ENCODE assay signal across 1 cellular context in genomic region chr2:102070058-102070642, GRCh38.
TF ChIP-seq lines count a peak whose summit lies in the region.

No MANE protein-coding gene starts in this region.

TF ChIP-seq in K562, 482 proteins besides CTCF, POLR2A, EP300 and RAD21 (continued from another document):
- no peak for TF ChIP-seq ZNF347 (CRISPR knock-in tag; IDR thresholded peaks at IDR 0.05; ENCODE audit: low read depth)
- no peak for TF ChIP-seq GABPB2 (CRISPR knock-in tag; conservative IDR thresholded peaks at IDR 0.05)
- no peak for TF ChIP-seq ZNF511 (CRISPR knock-in tag; IDR thresholded peaks at IDR 0.05)
- TF ChIP-seq MCM5 (IDR thresholded peaks at IDR 0.05; ENCODE audit: low read depth) = no peak
- peak; percentile 40; the same call in 1 of the 2 replicates for TF ChIP-seq DEAF1 (CRISPR knock-in tag; IDR thresholded peaks at IDR 0.05)
- no peak for TF ChIP-seq RBM15 (IDR thresholded peaks at IDR 0.05; ENCODE audit: insufficient read depth, low read length)
- TF ChIP-seq, protein P1, sequence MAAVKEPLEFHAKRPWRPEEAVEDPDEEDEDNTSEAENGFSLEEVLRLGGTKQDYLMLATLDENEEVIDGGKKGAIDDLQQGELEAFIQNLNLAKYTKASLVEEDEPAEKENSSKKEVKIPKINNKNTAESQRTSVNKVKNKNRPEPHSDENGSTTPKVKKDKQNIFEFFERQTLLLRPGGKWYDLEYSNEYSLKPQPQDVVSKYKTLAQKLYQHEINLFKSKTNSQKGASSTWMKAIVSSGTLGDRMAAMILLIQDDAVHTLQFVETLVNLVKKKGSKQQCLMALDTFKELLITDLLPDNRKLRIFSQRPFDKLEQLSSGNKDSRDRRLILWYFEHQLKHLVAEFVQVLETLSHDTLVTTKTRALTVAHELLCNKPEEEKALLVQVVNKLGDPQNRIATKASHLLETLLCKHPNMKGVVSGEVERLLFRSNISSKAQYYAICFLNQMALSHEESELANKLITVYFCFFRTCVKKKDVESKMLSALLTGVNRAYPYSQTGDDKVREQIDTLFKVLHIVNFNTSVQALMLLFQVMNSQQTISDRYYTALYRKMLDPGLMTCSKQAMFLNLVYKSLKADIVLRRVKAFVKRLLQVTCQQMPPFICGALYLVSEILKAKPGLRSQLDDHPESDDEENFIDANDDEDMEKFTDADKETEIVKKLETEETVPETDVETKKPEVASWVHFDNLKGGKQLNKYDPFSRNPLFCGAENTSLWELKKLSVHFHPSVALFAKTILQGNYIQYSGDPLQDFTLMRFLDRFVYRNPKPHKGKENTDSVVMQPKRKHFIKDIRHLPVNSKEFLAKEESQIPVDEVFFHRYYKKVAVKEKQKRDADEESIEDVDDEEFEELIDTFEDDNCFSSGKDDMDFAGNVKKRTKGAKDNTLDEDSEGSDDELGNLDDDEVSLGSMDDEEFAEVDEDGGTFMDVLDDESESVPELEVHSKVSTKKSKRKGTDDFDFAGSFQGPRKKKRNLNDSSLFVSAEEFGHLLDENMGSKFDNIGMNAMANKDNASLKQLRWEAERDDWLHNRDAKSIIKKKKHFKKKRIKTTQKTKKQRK (IDR thresholded peaks at IDR 0.05; ENCODE audit: borderline replicate concordance, low read depth, low read length) = no peak
- peak; percentile 80 for TF ChIP-seq ELF4 (CRISPR knock-in tag; IDR thresholded peaks at IDR 0.05)
- no peak for TF ChIP-seq PRMT5 (CRISPR knock-in tag; IDR thresholded peaks at IDR 0.05)
- TF ChIP-seq CTBP1 (IDR thresholded peaks at IDR 0.05; ENCODE audit: borderline replicate concordance) = no peak
- TF ChIP-seq ETS2 (tag; IDR thresholded peaks at IDR 0.05; ENCODE audit: borderline replicate concordance, poor library complexity, severe bottlenecking) = no peak
- TF ChIP-seq SMC3 (conservative IDR thresholded peaks at IDR 0.05; ENCODE audit: insufficient read depth, low read depth, low read length) = no peak
- TF ChIP-seq HEY1 (CRISPR knock-in tag; IDR thresholded peaks at IDR 0.05; ENCODE audit: borderline replicate concordance) = no peak
- TF ChIP-seq NELFE (IDR thresholded peaks at IDR 0.05; ENCODE audit: insufficient read depth, insufficient read length) = no peak
- peak; percentile 48 for TF ChIP-seq BRD9 (IDR thresholded peaks at IDR 0.05; ENCODE audit: low read depth, partially characterized antibody)
- no peak for TF ChIP-seq SREBF2 (CRISPR knock-in tag; IDR thresholded peaks at IDR 0.05)
- TF ChIP-seq PTRF (tag; IDR thresholded peaks at IDR 0.05) = no peak
- TF ChIP-seq, protein P2, sequence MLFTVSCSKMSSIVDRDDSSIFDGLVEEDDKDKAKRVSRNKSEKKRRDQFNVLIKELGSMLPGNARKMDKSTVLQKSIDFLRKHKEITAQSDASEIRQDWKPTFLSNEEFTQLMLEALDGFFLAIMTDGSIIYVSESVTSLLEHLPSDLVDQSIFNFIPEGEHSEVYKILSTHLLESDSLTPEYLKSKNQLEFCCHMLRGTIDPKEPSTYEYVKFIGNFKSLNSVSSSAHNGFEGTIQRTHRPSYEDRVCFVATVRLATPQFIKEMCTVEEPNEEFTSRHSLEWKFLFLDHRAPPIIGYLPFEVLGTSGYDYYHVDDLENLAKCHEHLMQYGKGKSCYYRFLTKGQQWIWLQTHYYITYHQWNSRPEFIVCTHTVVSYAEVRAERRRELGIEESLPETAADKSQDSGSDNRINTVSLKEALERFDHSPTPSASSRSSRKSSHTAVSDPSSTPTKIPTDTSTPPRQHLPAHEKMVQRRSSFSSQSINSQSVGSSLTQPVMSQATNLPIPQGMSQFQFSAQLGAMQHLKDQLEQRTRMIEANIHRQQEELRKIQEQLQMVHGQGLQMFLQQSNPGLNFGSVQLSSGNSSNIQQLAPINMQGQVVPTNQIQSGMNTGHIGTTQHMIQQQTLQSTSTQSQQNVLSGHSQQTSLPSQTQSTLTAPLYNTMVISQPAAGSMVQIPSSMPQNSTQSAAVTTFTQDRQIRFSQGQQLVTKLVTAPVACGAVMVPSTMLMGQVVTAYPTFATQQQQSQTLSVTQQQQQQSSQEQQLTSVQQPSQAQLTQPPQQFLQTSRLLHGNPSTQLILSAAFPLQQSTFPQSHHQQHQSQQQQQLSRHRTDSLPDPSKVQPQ (CRISPR knock-in tag; IDR thresholded peaks at IDR 0.05; ENCODE audit: borderline replicate concordance) = no peak
- no peak for TF ChIP-seq FOXJ3 (CRISPR knock-in tag; IDR thresholded peaks at IDR 0.05)
- TF ChIP-seq LCOR (CRISPR knock-in tag; IDR thresholded peaks at IDR 0.05) = no peak
- TF ChIP-seq MXD1 (CRISPR knock-in tag; IDR thresholded peaks at IDR 0.05; ENCODE audit: borderline replicate concordance, poor library complexity, severe bottlenecking) = no peak
- TF ChIP-seq, protein P3, sequence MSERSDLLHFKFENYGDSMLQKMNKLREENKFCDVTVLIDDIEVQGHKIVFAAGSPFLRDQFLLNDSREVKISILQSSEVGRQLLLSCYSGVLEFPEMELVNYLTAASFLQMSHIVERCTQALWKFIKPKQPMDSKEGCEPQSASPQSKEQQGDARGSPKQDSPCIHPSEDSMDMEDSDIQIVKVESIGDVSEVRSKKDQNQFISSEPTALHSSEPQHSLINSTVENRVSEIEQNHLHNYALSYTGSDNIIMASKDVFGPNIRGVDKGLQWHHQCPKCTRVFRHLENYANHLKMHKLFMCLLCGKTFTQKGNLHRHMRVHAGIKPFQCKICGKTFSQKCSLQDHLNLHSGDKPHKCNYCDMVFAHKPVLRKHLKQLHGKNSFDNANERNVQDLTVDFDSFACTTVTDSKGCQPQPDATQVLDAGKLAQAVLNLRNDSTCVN (CRISPR knock-in tag; IDR thresholded peaks at IDR 0.05) = 0 out of 2 replicates have a peak, but pooled peaks have one; percentile 47
- TF ChIP-seq, protein P4, sequence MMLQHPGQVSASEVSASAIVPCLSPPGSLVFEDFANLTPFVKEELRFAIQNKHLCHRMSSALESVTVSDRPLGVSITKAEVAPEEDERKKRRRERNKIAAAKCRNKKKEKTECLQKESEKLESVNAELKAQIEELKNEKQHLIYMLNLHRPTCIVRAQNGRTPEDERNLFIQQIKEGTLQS (IDR thresholded peaks at IDR 0.05) = no peak
- TF ChIP-seq, protein P4 (CRISPR knock-in tag; conservative IDR thresholded peaks at IDR 0.05) = no peak
- TF ChIP-seq ZNF384 (IDR thresholded peaks at IDR 0.05; ENCODE audit: low read depth, low read length) = peak; percentile 28; the same call in 1 of the 2 replicates
- TF ChIP-seq NFATC3 (IDR thresholded peaks at IDR 0.05) = no peak
- no peak for TF ChIP-seq RBM39 (optimal IDR thresholded peaks at IDR 0.05; ENCODE audit: low read depth, low read length)
- no peak for TF ChIP-seq HDAC2 (IDR thresholded peaks at IDR 0.05)
- TF ChIP-seq PML (IDR thresholded peaks at IDR 0.05; ENCODE audit: low read length) = no peak
- no peak for TF ChIP-seq FUS (optimal IDR thresholded peaks at IDR 0.05; ENCODE audit: low read depth, low read length)
- TF ChIP-seq, protein P5, sequence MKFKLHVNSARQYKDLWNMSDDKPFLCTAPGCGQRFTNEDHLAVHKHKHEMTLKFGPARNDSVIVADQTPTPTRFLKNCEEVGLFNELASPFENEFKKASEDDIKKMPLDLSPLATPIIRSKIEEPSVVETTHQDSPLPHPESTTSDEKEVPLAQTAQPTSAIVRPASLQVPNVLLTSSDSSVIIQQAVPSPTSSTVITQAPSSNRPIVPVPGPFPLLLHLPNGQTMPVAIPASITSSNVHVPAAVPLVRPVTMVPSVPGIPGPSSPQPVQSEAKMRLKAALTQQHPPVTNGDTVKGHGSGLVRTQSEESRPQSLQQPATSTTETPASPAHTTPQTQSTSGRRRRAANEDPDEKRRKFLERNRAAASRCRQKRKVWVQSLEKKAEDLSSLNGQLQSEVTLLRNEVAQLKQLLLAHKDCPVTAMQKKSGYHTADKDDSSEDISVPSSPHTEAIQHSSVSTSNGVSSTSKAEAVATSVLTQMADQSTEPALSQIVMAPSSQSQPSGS (CRISPR knock-in tag; IDR thresholded peaks at IDR 0.05) = no peak
- TF ChIP-seq ZNF830 (CRISPR knock-in tag; IDR thresholded peaks at IDR 0.05) = no peak
- TF ChIP-seq, protein P6, sequence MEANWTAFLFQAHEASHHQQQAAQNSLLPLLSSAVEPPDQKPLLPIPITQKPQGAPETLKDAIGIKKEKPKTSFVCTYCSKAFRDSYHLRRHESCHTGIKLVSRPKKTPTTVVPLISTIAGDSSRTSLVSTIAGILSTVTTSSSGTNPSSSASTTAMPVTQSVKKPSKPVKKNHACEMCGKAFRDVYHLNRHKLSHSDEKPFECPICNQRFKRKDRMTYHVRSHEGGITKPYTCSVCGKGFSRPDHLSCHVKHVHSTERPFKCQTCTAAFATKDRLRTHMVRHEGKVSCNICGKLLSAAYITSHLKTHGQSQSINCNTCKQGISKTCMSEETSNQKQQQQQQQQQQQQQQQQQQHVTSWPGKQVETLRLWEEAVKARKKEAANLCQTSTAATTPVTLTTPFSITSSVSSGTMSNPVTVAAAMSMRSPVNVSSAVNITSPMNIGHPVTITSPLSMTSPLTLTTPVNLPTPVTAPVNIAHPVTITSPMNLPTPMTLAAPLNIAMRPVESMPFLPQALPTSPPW (CRISPR knock-in tag; IDR thresholded peaks at IDR 0.05) = no peak
- TF ChIP-seq ARNT (IDR thresholded peaks at IDR 0.05) = peak in 1 of 2 experiments; percentile 43; a peak in 3 of 4 replicates
- no peak for TF ChIP-seq PBX2 (CRISPR knock-in tag; IDR thresholded peaks at IDR 0.05; ENCODE audit: low read depth)
- TF ChIP-seq PBX2 (tag; conservative IDR thresholded peaks at IDR 0.05; ENCODE audit: low read depth) = peak; percentile 43
- TF ChIP-seq ZC3H4 (CRISPR knock-in tag; IDR thresholded peaks at IDR 0.05; ENCODE audit: borderline replicate concordance) = no peak
- peak; percentile 9; the same call in 1 of the 2 replicates for TF ChIP-seq SMARCA4 (IDR thresholded peaks at IDR 0.05)
- TF ChIP-seq ZNF12 (CRISPR knock-in tag; IDR thresholded peaks at IDR 0.05) = no peak
- no peak for TF ChIP-seq SAP30 (IDR thresholded peaks at IDR 0.05; ENCODE audit: borderline replicate concordance, insufficient read depth, low read depth, low read length, poor library complexity, severe bottlenecking)
- no peak for TF ChIP-seq TCFL5 (CRISPR knock-in tag; conservative IDR thresholded peaks at IDR 0.05)
- peak; percentile 41 for TF ChIP-seq ARHGAP35 (IDR thresholded peaks at IDR 0.05; ENCODE audit: partially characterized antibody)
- TF ChIP-seq HDAC1 (IDR thresholded peaks at IDR 0.05) = peak in 1 of 2 experiments; percentile 78; a peak in 2 of 4 replicates
- peak; percentile 57 for TF ChIP-seq NBN (IDR thresholded peaks at IDR 0.05; ENCODE audit: low read depth)
- TF ChIP-seq ZNF124 (CRISPR knock-in tag; IDR thresholded peaks at IDR 0.05) = no peak
